In genomic region chr7:129843982-129844840, GRCh38 we compare ENCODE assay signal across 9 cellular contexts.
DNase-seq lines count a peak whose midpoint lies in the region; ATAC-seq and TF ChIP-seq lines count a peak whose summit lies in the region.
"Had no signal": no experiment of that assay in that cellular context is flagged by ENCODE, and none has a peak within 500 bp of the region (broad histone marks: within the 10 kb centered on the region; RNA-seq: fewer than 3 reads in every experiment).

No MANE protein-coding gene starts in this region.

- peak; percentile 66 for DNase-seq in activated CD4-positive, alpha-beta T cell treated with anti-CD3 and anti-CD28 coated beads, Interleukin-2, amount 10 ng/mL, durations not matched to agents 24 days and 14 days
- DNase-seq in activated CD4-positive, alpha-beta T cell treated with anti-CD3 and anti-CD28 coated beads for 4 hours = no peak
- DNase-seq in KBM-7 (peak; percentile 61), WTC11 (ENCODE audit: low spot score) (no peak)
- no peak for DNase-seq in naive thymus-derived CD4-positive, alpha-beta T cell
- no peak for DNase-seq in CD8-positive, alpha-beta memory T cell
- DNase-seq: stomach had no signal

- CTCF ChIA-PET in WTC11 (lab: Charles Lee) = interaction anchor here (1.0 to 2.6 kb wide), 4 partner anchors 14 to 476 kb away, joined by 3 to 17 read pairs (median 9); partner anchors contain the start of gene KLHDC10
- CTCF ChIA-PET in naive thymus-derived CD4-positive, alpha-beta T cell (lab: Charles Lee) = interaction anchor here (0.6 to 1.5 kb wide), 2 partner anchors 14 to 1049 kb away, joined by 4 to 8 read pairs; no protein-coding TSS in a partner anchor
- CTCF ChIA-PET in CD8-positive, alpha-beta memory T cell (lab: Charles Lee) = interaction anchor here (0.7 to 1.3 kb wide), 3 partner anchors 13 to 19 kb away, joined by 3 to 5 read pairs (median 4); no protein-coding TSS in a partner anchor

- H3K9me3 Mint-ChIP-seq in activated CD4-positive, alpha-beta T cell treated with anti-CD3 and anti-CD28 coated beads, Interleukin-2, amount 10 ng/mL, durations not matched to agents 24 days and 14 days = no peaks in the 10 kb centered on the region
- no peaks in the 10 kb centered on the region for H3K9me3 Mint-ChIP-seq in WTC11
- H3K9me3 Mint-ChIP-seq in naive thymus-derived CD4-positive, alpha-beta T cell = no peaks in the 10 kb centered on the region
- H3K9me3 Mint-ChIP-seq in CD8-positive, alpha-beta memory T cell = no peaks in the 10 kb centered on the region

- H3K27ac ChIP-seq in naive thymus-derived CD4-positive, alpha-beta T cell (ENCODE audit: low read depth, low read length) = no peak overlapping the region
- H3K27ac ChIP-seq in CD8-positive, alpha-beta memory T cell (ENCODE audit: low read depth, low read length) = no peak overlapping the region

- peaks cover 2% of the 10 kb centered on the region for H3K36me3 Mint-ChIP-seq in activated CD4-positive, alpha-beta T cell treated with anti-CD3 and anti-CD28 coated beads, Interleukin-2, amount 10 ng/mL, durations not matched to agents 24 days and 14 days (ENCODE audit: low read depth)
- H3K36me3 Mint-ChIP-seq in WTC11 = peaks cover under 1% of the 10 kb centered on the region; the same call in 1 of the 2 replicates
- H3K36me3 Mint-ChIP-seq in naive thymus-derived CD4-positive, alpha-beta T cell = peaks cover 0 to 9% (median 5%) of the 10 kb centered on the region in 5 donors
- H3K36me3 Mint-ChIP-seq in CD8-positive, alpha-beta memory T cell = peaks cover 0 to 16% (median 4%) of the 10 kb centered on the region in 3 donors

- no peak overlapping the region for H3K4me3 ChIP-seq in naive thymus-derived CD4-positive, alpha-beta T cell (ENCODE audit: low read length)
- H3K4me3 ChIP-seq in CD8-positive, alpha-beta memory T cell (ENCODE audit: low read length) = no peak overlapping the region
- H3K4me3 ChIP-seq: stomach had no signal

- H3K4me1 ChIP-seq in naive thymus-derived CD4-positive, alpha-beta T cell (ENCODE audit: control insufficient read depth in 2 of 2, insufficient read depth in 2 of 2, low read length in 2 of 2) = peaks cover 17 to 24% of the 10 kb centered on the region in 2 donors
- H3K4me1 ChIP-seq in CD8-positive, alpha-beta memory T cell (ENCODE audit: insufficient read depth, low read length) = peaks cover 30% of the 10 kb centered on the region

- peaks cover 0 to 2% (median 0%) of the 10 kb centered on the region in 3 experiments for H3K36me3 ChIP-seq in naive thymus-derived CD4-positive, alpha-beta T cell (ENCODE audit: control insufficient read depth in 2 of 3, insufficient read depth in 3 of 3, low read length in 3 of 3)
- H3K36me3 ChIP-seq in CD8-positive, alpha-beta memory T cell (ENCODE audit: insufficient read depth, low read length) = peaks cover under 1% of the 10 kb centered on the region

- no peaks in the 10 kb centered on the region for H3K27me3 Mint-ChIP-seq in activated CD4-positive, alpha-beta T cell treated with anti-CD3 and anti-CD28 coated beads, Interleukin-2, amount 10 ng/mL, durations not matched to agents 24 days and 14 days
- H3K27me3 Mint-ChIP-seq in WTC11 (ENCODE audit: low read depth) = no peaks in the 10 kb centered on the region
- no peaks in the 10 kb centered on the region for H3K27me3 Mint-ChIP-seq in naive thymus-derived CD4-positive, alpha-beta T cell
- H3K27me3 Mint-ChIP-seq in CD8-positive, alpha-beta memory T cell = no peaks in the 10 kb centered on the region

- no peaks in the 10 kb centered on the region for H3K9me3 ChIP-seq in naive thymus-derived CD4-positive, alpha-beta T cell (ENCODE audit: control insufficient read depth in 2 of 3, low read length in 3 of 3)
- no peaks in the 10 kb centered on the region for H3K9me3 ChIP-seq in CD8-positive, alpha-beta memory T cell (ENCODE audit: low read length)
- H3K9me3 ChIP-seq: stomach had no signal

- intact Hi-C loops in activated CD4-positive, alpha-beta T cell treated with anti-CD3 and anti-CD28 coated beads, Interleukin-2, amount 10 ng/mL, durations not matched to agents 24 days and 14 days (cut with micrococcal nuclease) = no loop called here
- intact Hi-C loops in naive thymus-derived CD4-positive, alpha-beta T cell (cut with micrococcal nuclease) = no loop called here

- peaks cover 25% of the 10 kb centered on the region for H3K4me1 Mint-ChIP-seq in activated CD4-positive, alpha-beta T cell treated with anti-CD3 and anti-CD28 coated beads, Interleukin-2, amount 10 ng/mL, durations not matched to agents 24 days and 14 days
- peaks cover 73% of the 10 kb centered on the region for H3K4me1 Mint-ChIP-seq in WTC11
- H3K4me1 Mint-ChIP-seq in naive thymus-derived CD4-positive, alpha-beta T cell = peaks cover 28 to 79% (median 70%) of the 10 kb centered on the region in 7 donors
- peaks cover 47 to 76% (median 66%) of the 10 kb centered on the region in 3 donors for H3K4me1 Mint-ChIP-seq in CD8-positive, alpha-beta memory T cell

- in situ Hi-C loops in KBM-7 (cut with MboI; ENCODE audit: low pct_unique_long_range_greater_than_20kb, low sequenced_read_pairs) = loop anchor here (25.0 kb wide), 1 partner anchor 168 kb away; no protein-coding TSS in a partner anchor

- H3K27ac Mint-ChIP-seq in activated CD4-positive, alpha-beta T cell treated with anti-CD3 and anti-CD28 coated beads, Interleukin-2, amount 10 ng/mL, durations not matched to agents 24 days and 14 days = peak overlapping the region; percentile 68
- H3K27ac Mint-ChIP-seq in WTC11 = peak overlapping the region; percentile 97
- H3K27ac Mint-ChIP-seq in naive thymus-derived CD4-positive, alpha-beta T cell = peak overlapping the region in 5 of 9 donors; percentile 4 to 87 (median 44)
- peak overlapping the region in 2 of 8 donors; percentile 8 to 63 for H3K27ac Mint-ChIP-seq in CD8-positive, alpha-beta memory T cell

- ATAC-seq in WTC11 = no peak
- ATAC-seq in naive thymus-derived CD4-positive, alpha-beta T cell = no peak
- no peak for ATAC-seq in HG03108 (IDR thresholded peaks at IDR 0.05; ENCODE audit: unreplicated experiment)
- ATAC-seq in GM19463 (IDR thresholded peaks at IDR 0.05; ENCODE audit: unreplicated experiment) = no peak

- no peak for TF ChIP-seq CTCF in WTC11 (IDR thresholded peaks at IDR 0.05)

- POLR2A ChIA-PET in WTC11 (lab: Charles Lee) = interaction anchor here (0.6 to 1.5 kb wide), 3 partner anchors 10 to 105 kb away, joined by 3 to 4 read pairs (median 3); no protein-coding TSS in a partner anchor
- POLR2A ChIA-PET in naive thymus-derived CD4-positive, alpha-beta T cell (lab: Charles Lee) = no interaction called here
- POLR2A ChIA-PET in CD8-positive, alpha-beta memory T cell (lab: Charles Lee) = no interaction called here

- H3K27me3 ChIP-seq in naive thymus-derived CD4-positive, alpha-beta T cell (ENCODE audit: control insufficient read depth in 2 of 2, insufficient read depth in 2 of 2, low read length in 2 of 2) = no peaks in the 10 kb centered on the region
- no peaks in the 10 kb centered on the region for H3K27me3 ChIP-seq in CD8-positive, alpha-beta memory T cell (ENCODE audit: insufficient read depth, low read length, poor library complexity, severe bottlenecking)
- H3K27me3 ChIP-seq: stomach had no signal

- H3K4me3 Mint-ChIP-seq in activated CD4-positive, alpha-beta T cell treated with anti-CD3 and anti-CD28 coated beads, Interleukin-2, amount 10 ng/mL, durations not matched to agents 24 days and 14 days = peak overlapping the region; percentile 8
- H3K4me3 Mint-ChIP-seq in WTC11 = peak overlapping the region; percentile 39
- H3K4me3 Mint-ChIP-seq in naive thymus-derived CD4-positive, alpha-beta T cell = peak overlapping the region in 5 of 10 donors; percentile 2 to 53 (median 25)
- peak overlapping the region in 2 of 7 donors; percentile 2 to 6 for H3K4me3 Mint-ChIP-seq in CD8-positive, alpha-beta memory T cell

TF ChIP-seq in WTC11, 78 proteins besides CTCF, POLR2A, EP300 and RAD21:
- TF ChIP-seq NFE2L1 (CRISPR knock-in tag; IDR thresholded peaks at IDR 0.05) = peak; percentile 80
- TF ChIP-seq AR (CRISPR knock-in tag; IDR thresholded peaks at IDR 0.05) = no peak
TF ChIP-seq in WTC11: peak in this region for 1.

Comparison
In these comparisons a context has a peak if more than half of its experiments do, and no peak if none do; other contexts are left out.
1. DNase-seq: peak in activated CD4-positive, alpha-beta T cell treated with anti-CD3 and anti-CD28 coated beads, Interleukin-2, amount 10 ng/mL, durations not matched to agents 24 days and 14 days (single experiment) and KBM-7 (single experiment); none in activated CD4-positive, alpha-beta T cell treated with anti-CD3 and anti-CD28 coated beads for 4 hours (0 of 2), WTC11 (single experiment), naive thymus-derived CD4-positive, alpha-beta T cell (0 of 9) and CD8-positive, alpha-beta memory T cell (0 of 5).